Comparison of ENCODE assay signal across 11 cellular contexts in genomic region chrX:45517090-45517973, GRCh38.
DNase-seq lines count a peak whose midpoint lies in the region; ATAC-seq and TF ChIP-seq lines count a peak whose summit lies in the region.
"Had no signal": no experiment of that assay in that cellular context is flagged by ENCODE, and none has a peak within 500 bp of the region (broad histone marks: within the 10 kb centered on the region; RNA-seq: fewer than 3 reads in every experiment).

No MANE protein-coding gene starts in this region.

- no peak overlapping the region for H3K4me3 ChIP-seq in naive thymus-derived CD4-positive, alpha-beta T cell (ENCODE audit: low read length)

- no peaks in the 10 kb centered on the region for H3K36me3 ChIP-seq in naive thymus-derived CD4-positive, alpha-beta T cell (ENCODE audit: control insufficient read depth in 2 of 3, insufficient read depth in 3 of 3, low read length in 3 of 3)

- no peak overlapping the region for H3K27ac ChIP-seq in naive thymus-derived CD4-positive, alpha-beta T cell (ENCODE audit: low read depth, low read length)

- intact Hi-C loops in naive thymus-derived CD4-positive, alpha-beta T cell (cut with micrococcal nuclease), result loop anchor here in 1 of 2 donors (5.0 kb wide), 1 partner anchor 860 kb away; no protein-coding TSS in a partner anchor

- no peaks in the 10 kb centered on the region for H3K9me3 Mint-ChIP-seq in chondrocyte (ENCODE audit: low read depth)
- no peaks in the 10 kb centered on the region for H3K9me3 Mint-ChIP-seq in nephron
- H3K9me3 Mint-ChIP-seq in activated CD8-positive, alpha-beta T cell treated with anti-CD3 and anti-CD28 coated beads, Interleukin-2, amount 10 ng/mL, durations not matched to agents 7 days and 5 days (ENCODE audit: insufficient read depth), result no peaks in the 10 kb centered on the region
- H3K9me3 Mint-ChIP-seq in naive thymus-derived CD4-positive, alpha-beta T cell, result no peaks in the 10 kb centered on the region
- H3K9me3 Mint-ChIP-seq in stimulated activated memory B cell treated with anti-CD40 and anti-IgM and Interleukin-4, amounts not matched to agents 10 μg/mL and 1 μg/mL and 100 μg/mL, for 72 hours, result no peaks in the 10 kb centered on the region

- H3K27ac Mint-ChIP-seq in chondrocyte (ENCODE audit: unreplicated experiment), result peak overlapping the region; percentile 64
- peak overlapping the region; percentile 39 to 71 (median 57) for H3K27ac Mint-ChIP-seq in nephron
- H3K27ac Mint-ChIP-seq in activated CD8-positive, alpha-beta T cell treated with anti-CD3 and anti-CD28 coated beads, Interleukin-2, amount 10 ng/mL, durations not matched to agents 7 days and 5 days, result no peak overlapping the region
- H3K27ac Mint-ChIP-seq in naive thymus-derived CD4-positive, alpha-beta T cell, result no peak overlapping the region
- no peak overlapping the region for H3K27ac Mint-ChIP-seq in stimulated activated memory B cell treated with anti-CD40 and anti-IgM and Interleukin-4, amounts not matched to agents 10 μg/mL and 1 μg/mL and 100 μg/mL, for 72 hours

- CTCF ChIA-PET in activated CD8-positive, alpha-beta T cell treated with anti-CD3 and anti-CD28 coated beads, Interleukin-2, amount 10 ng/mL, durations not matched to agents 7 days and 5 days (lab: Charles Lee), result no interaction called here
- CTCF ChIA-PET in naive thymus-derived CD4-positive, alpha-beta T cell (lab: Charles Lee), result no interaction called here

- in situ Hi-C loops in KBM-7 (cut with MboI; ENCODE audit: low pct_unique_long_range_greater_than_20kb, low sequenced_read_pairs), result no loop called here

- no peak overlapping the region for H3K4me3 Mint-ChIP-seq in chondrocyte (ENCODE audit: unreplicated experiment)
- no peak overlapping the region for H3K4me3 Mint-ChIP-seq in nephron
- no peak overlapping the region for H3K4me3 Mint-ChIP-seq in activated CD8-positive, alpha-beta T cell treated with anti-CD3 and anti-CD28 coated beads, Interleukin-2, amount 10 ng/mL, durations not matched to agents 7 days and 5 days
- H3K4me3 Mint-ChIP-seq in naive thymus-derived CD4-positive, alpha-beta T cell, result no peak overlapping the region
- no peak overlapping the region for H3K4me3 Mint-ChIP-seq in stimulated activated memory B cell treated with anti-CD40 and anti-IgM and Interleukin-4, amounts not matched to agents 10 μg/mL and 1 μg/mL and 100 μg/mL, for 72 hours

- H3K9me3 ChIP-seq in naive thymus-derived CD4-positive, alpha-beta T cell (ENCODE audit: control insufficient read depth in 2 of 3, low read length in 3 of 3), result no peaks in the 10 kb centered on the region

- ATAC-seq in activated CD8-positive, alpha-beta T cell treated with anti-CD3 and anti-CD28 coated beads, Interleukin-2, amount 10 ng/mL, durations not matched to agents 7 days and 5 days, result no peak
- no peak for ATAC-seq in naive thymus-derived CD4-positive, alpha-beta T cell
- no peak for ATAC-seq in stimulated activated memory B cell treated with anti-CD40 and anti-IgM and Interleukin-4, amounts not matched to agents 10 μg/mL and 1 μg/mL and 100 μg/mL, for 72 hours
- ATAC-seq: left lobe of liver had no signal

- POLR2A ChIA-PET in activated CD8-positive, alpha-beta T cell treated with anti-CD3 and anti-CD28 coated beads, Interleukin-2, amount 10 ng/mL, durations not matched to agents 7 days and 5 days (lab: Charles Lee), result interaction anchor here (0.6 kb wide), 1 partner anchor 252 kb away, joined by 3 read pairs; no protein-coding TSS in a partner anchor
- POLR2A ChIA-PET in naive thymus-derived CD4-positive, alpha-beta T cell (lab: Charles Lee), result no interaction called here

- H3K36me3 Mint-ChIP-seq in chondrocyte (ENCODE audit: low read depth), result no peaks in the 10 kb centered on the region
- no peaks in the 10 kb centered on the region for H3K36me3 Mint-ChIP-seq in nephron (ENCODE audit: low read depth)
- H3K36me3 Mint-ChIP-seq in activated CD8-positive, alpha-beta T cell treated with anti-CD3 and anti-CD28 coated beads, Interleukin-2, amount 10 ng/mL, durations not matched to agents 7 days and 5 days (ENCODE audit: low read depth), result no peaks in the 10 kb centered on the region
- no peaks in the 10 kb centered on the region for H3K36me3 Mint-ChIP-seq in naive thymus-derived CD4-positive, alpha-beta T cell
- H3K36me3 Mint-ChIP-seq in stimulated activated memory B cell treated with anti-CD40 and anti-IgM and Interleukin-4, amounts not matched to agents 10 μg/mL and 1 μg/mL and 100 μg/mL, for 72 hours, result no peaks in the 10 kb centered on the region

- TF ChIP-seq CTCF in chondrocyte (IDR thresholded peaks at IDR 0.05) (no peak), nephron (IDR thresholded peaks at IDR 0.05; ENCODE audit: unreplicated experiment in 3 of 3) (no peak)

- no peaks in the 10 kb centered on the region for H3K27me3 ChIP-seq in naive thymus-derived CD4-positive, alpha-beta T cell (ENCODE audit: control insufficient read depth in 2 of 2, insufficient read depth in 2 of 2, low read length in 2 of 2)

- H3K4me1 ChIP-seq in naive thymus-derived CD4-positive, alpha-beta T cell (ENCODE audit: control insufficient read depth in 2 of 2, insufficient read depth in 2 of 2, low read length in 2 of 2), result no peaks in the 10 kb centered on the region

- H3K4me1 Mint-ChIP-seq in chondrocyte (ENCODE audit: low read depth), result peaks cover 34% of the 10 kb centered on the region
- peaks cover 30% of the 10 kb centered on the region for H3K4me1 Mint-ChIP-seq in nephron
- H3K4me1 Mint-ChIP-seq in activated CD8-positive, alpha-beta T cell treated with anti-CD3 and anti-CD28 coated beads, Interleukin-2, amount 10 ng/mL, durations not matched to agents 7 days and 5 days (ENCODE audit: low read depth), result peaks cover 9% of the 10 kb centered on the region
- peaks cover 0 to 11% (median 0%) of the 10 kb centered on the region in 7 donors for H3K4me1 Mint-ChIP-seq in naive thymus-derived CD4-positive, alpha-beta T cell
- H3K4me1 Mint-ChIP-seq in stimulated activated memory B cell treated with anti-CD40 and anti-IgM and Interleukin-4, amounts not matched to agents 10 μg/mL and 1 μg/mL and 100 μg/mL, for 72 hours, result no peaks in the 10 kb centered on the region

- DNase-seq in DMS53 (lab: John Stamatoyannopoulos, UW) (peak; percentile 53), KBM-7 (peak; percentile 31), chondrocyte (ENCODE audit: low spot score) (no peak), activated T-cell treated with anti-CD3 and anti-CD28 coated beads for 4 hours (no peak)
- DNase-seq in activated CD8-positive, alpha-beta T cell treated with anti-CD3 and anti-CD28 coated beads, Interleukin-2, amount 10 ng/mL, durations not matched to agents 7 days and 5 days, result no peak
- no peak for DNase-seq in naive thymus-derived CD4-positive, alpha-beta T cell
- DNase-seq: OCI-M1, right cardiac atrium had no signal

- no peaks in the 10 kb centered on the region for H3K27me3 Mint-ChIP-seq in chondrocyte (ENCODE audit: low read depth)
- no peaks in the 10 kb centered on the region for H3K27me3 Mint-ChIP-seq in nephron (ENCODE audit: low read depth)
- H3K27me3 Mint-ChIP-seq in activated CD8-positive, alpha-beta T cell treated with anti-CD3 and anti-CD28 coated beads, Interleukin-2, amount 10 ng/mL, durations not matched to agents 7 days and 5 days (ENCODE audit: low read depth), result no peaks in the 10 kb centered on the region
- peaks cover 0 to 5% (median 0%) of the 10 kb centered on the region in 5 donors for H3K27me3 Mint-ChIP-seq in naive thymus-derived CD4-positive, alpha-beta T cell
- H3K27me3 Mint-ChIP-seq in stimulated activated memory B cell treated with anti-CD40 and anti-IgM and Interleukin-4, amounts not matched to agents 10 μg/mL and 1 μg/mL and 100 μg/mL, for 72 hours, result no peaks in the 10 kb centered on the region

Comparison
In these comparisons a context has a peak if more than half of its experiments do, and no peak if none do; other contexts are left out.
1. DNase-seq: peak in DMS53 (single experiment) and KBM-7 (single experiment); none in chondrocyte (single experiment), activated CD8-positive, alpha-beta T cell treated with anti-CD3 and anti-CD28 coated beads, Interleukin-2, amount 10 ng/mL, durations not matched to agents 7 days and 5 days (single experiment), naive thymus-derived CD4-positive, alpha-beta T cell (0 of 9) and activated T-cell treated with anti-CD3 and anti-CD28 coated beads for 4 hours (single experiment).
2. H3K27ac Mint-ChIP-seq: peak in chondrocyte (single experiment) and nephron (3 of 3); none in activated CD8-positive, alpha-beta T cell treated with anti-CD3 and anti-CD28 coated beads, Interleukin-2, amount 10 ng/mL, durations not matched to agents 7 days and 5 days (single experiment), naive thymus-derived CD4-positive, alpha-beta T cell (0 of 9) and stimulated activated memory B cell treated with anti-CD40 and anti-IgM and Interleukin-4, amounts not matched to agents 10 μg/mL and 1 μg/mL and 100 μg/mL, for 72 hours (single experiment).